Comparison of ENCODE assay signal across 8 cellular contexts in the genomic region with DNA sequence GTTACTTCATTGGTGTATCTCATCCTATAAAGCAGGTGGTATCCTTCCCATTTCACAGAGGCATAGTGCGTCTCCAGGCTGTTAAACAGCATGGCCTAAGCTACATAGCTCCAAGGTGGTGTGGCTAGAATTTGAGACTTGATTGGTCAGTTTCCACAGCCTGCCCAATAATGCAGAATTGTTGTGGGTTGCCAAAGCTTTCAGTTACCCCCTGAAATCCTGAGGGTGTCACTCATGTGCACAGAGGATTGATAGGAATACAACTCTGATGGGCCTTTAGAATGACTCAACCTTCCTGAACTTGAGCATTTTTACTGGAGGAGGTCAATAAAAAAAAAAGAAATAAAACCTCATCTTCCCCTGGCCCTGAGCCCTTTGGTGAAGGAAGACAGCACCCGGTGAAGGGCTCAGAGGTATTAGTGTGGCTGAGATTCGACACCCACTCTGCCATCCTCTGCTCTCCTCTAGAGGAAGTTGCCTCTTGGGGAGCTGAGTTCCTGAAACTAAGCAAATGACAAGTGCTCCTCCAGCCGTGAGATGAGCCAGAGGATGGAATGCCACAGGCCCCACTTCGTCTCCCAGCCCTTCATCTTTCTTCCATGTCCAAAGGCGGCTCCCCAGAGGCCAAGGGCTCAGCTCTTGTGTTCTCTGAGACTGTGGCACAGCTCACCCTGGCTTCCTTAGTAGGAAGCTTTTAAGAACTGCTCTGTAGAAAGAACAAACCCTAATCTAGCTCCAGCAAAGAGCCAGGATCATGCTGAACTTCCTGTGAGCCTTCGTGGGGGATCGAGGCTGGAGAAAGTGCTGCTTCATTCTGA. TPM values are rescaled to one million over a fixed set of nuclear protein-coding genes. Genes with fewer than 3 reads are reported as not detected.
DNase-seq lines count a peak whose midpoint lies in the region; ATAC-seq and FAIRE-seq lines count a peak whose summit lies in the region.

No MANE protein-coding gene starts in this region.

- FAIRE-seq in frontal cortex (lab: Jason Lieb, UNC) = no peak

- H3K27ac Mint-ChIP-seq in activated T-cell treated with anti-CD3 and anti-CD28 coated beads, Interleukin-2, amount 50 U/mL, for 72 hours = peak overlapping the region; percentile 100

- peaks cover 2% of the 10 kb centered on the region in 2 donors for H3K9me3 Mint-ChIP-seq in activated T-cell treated with anti-CD3 and anti-CD28 coated beads, Interleukin-2, amount 50 U/mL, for 72 hours

- H3K4me1 Mint-ChIP-seq in activated T-cell treated with anti-CD3 and anti-CD28 coated beads, Interleukin-2, amount 50 U/mL, for 72 hours (ENCODE audit: low read depth) = peaks cover 59% of the 10 kb centered on the region

- peak overlapping the region; percentile 96 to 99 for H3K4me3 Mint-ChIP-seq in activated T-cell treated with anti-CD3 and anti-CD28 coated beads, Interleukin-2, amount 50 U/mL, for 72 hours

- H3K36me3 Mint-ChIP-seq in activated T-cell treated with anti-CD3 and anti-CD28 coated beads, Interleukin-2, amount 50 U/mL, for 72 hours (ENCODE audit: insufficient read depth in 2 of 2) = peaks cover 6% of the 10 kb centered on the region in 2 donors

- ATAC-seq in GM19438 (IDR thresholded peaks at IDR 0.05; ENCODE audit: low read depth, unreplicated experiment) (peak; percentile 46), left lobe of liver (peak; percentile 45)
- peak; percentile 46 to 55 for ATAC-seq in activated T-cell treated with anti-CD3 and anti-CD28 coated beads, Interleukin-2, amount 50 U/mL, for 72 hours (replicated peaks in 1 of 2)

- DNase-seq in DMS53 (lab: John Stamatoyannopoulos, UW) = peak; percentile 51
- peak; percentile 61 for DNase-seq in HK-2 (ENCODE audit: unreplicated experiment)
- DNase-seq in activated T-cell treated with anti-CD3 and anti-CD28 coated beads, Interleukin-2, amount 50 U/mL, for 72 hours = peak; percentile 18 to 35
- DNase-seq in left lobe of liver (ENCODE audit: low spot score) = peak; percentile 45
- DNase-seq in frontal cortex (ENCODE audit: low spot score in 2 of 2) = no peak
- no peak for DNase-seq in cerebellar nuclear complex (lab: John Stamatoyannopoulos, UW)
- no peak for DNase-seq in NCI-H2107 treated with DMSO at 0.1 percent for 48 hours (lab: John Stamatoyannopoulos, UW; ENCODE audit: unreplicated experiment)

- H3K27me3 Mint-ChIP-seq in activated T-cell treated with anti-CD3 and anti-CD28 coated beads, Interleukin-2, amount 50 U/mL, for 72 hours (ENCODE audit: low read depth) = no peaks in the 10 kb centered on the region

RNA-seq across cellular contexts. Expression of a gene that starts 1.0 kb away (rescaled TPM):
- total RNA-seq in activated T-cell treated with anti-CD3 and anti-CD28 coated beads, Interleukin-2, amount 50 U/mL, for 72 hours = 10 to 100 TPM; 49.5 to 54.5 TPM
- 61.7 TPM for total RNA-seq in left lobe of liver
- 2.4 TPM for total RNA-seq in frontal cortex

Comparison
In these comparisons a context has a peak if more than half of its experiments do, and no peak if none do; other contexts are left out.
1. DNase-seq: peak in DMS53 (single experiment), HK-2 (single experiment), activated T-cell treated with anti-CD3 and anti-CD28 coated beads, Interleukin-2, amount 50 U/mL, for 72 hours (2 of 2) and left lobe of liver (single experiment); none in frontal cortex (0 of 2), cerebellar nuclear complex (0 of 2) and NCI-H2107 treated with DMSO at 0.1 percent for 48 hours (single experiment).
2. RNA of a gene that starts 1.0 kb away (total RNA-seq): 61.7 TPM in left lobe of liver (single experiment) and 49.5 to 54.5 TPM in activated T-cell treated with anti-CD3 and anti-CD28 coated beads, Interleukin-2, amount 50 U/mL, for 72 hours; 2.4 TPM in frontal cortex (single experiment); every median in the first group is over 10 times any median in the second.
3. Peak in every context shown above with its lines, with median percentiles within 50 percentile points of each other: ATAC-seq.